ENCODE assay signal across 17 cellular contexts in genomic region chr6:69285054-69285453, GRCh38.
A peak's percentile ranks its signal among the peaks of the same experiment; 100 is the strongest.
DNase-seq lines count a peak whose midpoint lies in the region; ATAC-seq and TF ChIP-seq lines count a peak whose summit lies in the region.
"Had no signal": no experiment of that assay in that cellular context is flagged by ENCODE, and none has a peak within 500 bp of the region (broad histone marks: within the 10 kb centered on the region; RNA-seq: fewer than 3 reads in every experiment).

No MANE protein-coding gene starts in this region.

- no peak for DNase-seq in stimulated activated CD4-positive, alpha-beta T cell treated with anti-CD3 and anti-CD28 coated beads, Interleukin-12 subunit alpha, Interleukin-12 subunit beta, amount 100 ng/mL, for 4 hours
- no peak for DNase-seq in NCI-H128 (lab: John Stamatoyannopoulos, UW; ENCODE audit: unreplicated experiment)
- DNase-seq: BE2C; CD4-positive, alpha-beta memory T cell; DMS79; H7; IMR-90; Kasumi-1; KBM-7 had no signal

- peak; percentile 57 for ATAC-seq in GM18505 (IDR thresholded peaks at IDR 0.05; ENCODE audit: unreplicated experiment)
- ATAC-seq in GM18867 (IDR thresholded peaks at IDR 0.05; ENCODE audit: unreplicated experiment), result peak; percentile 63
- peak; percentile 64 for ATAC-seq in GM21515 (IDR thresholded peaks at IDR 0.05; ENCODE audit: unreplicated experiment)
- ATAC-seq in HG03159 (IDR thresholded peaks at IDR 0.05; ENCODE audit: unreplicated experiment), result peak; percentile 50
- no peak for ATAC-seq in HG03039 (IDR thresholded peaks at IDR 0.05; ENCODE audit: unreplicated experiment)
- ATAC-seq: A549, GM12878, GM23338 had no signal

- TF ChIP-seq POLR2A in GM18505 (IDR thresholded peaks at IDR 0.05; ENCODE audit: borderline replicate concordance, extremely low read depth, insufficient read depth, insufficient read length), result no peak
